Comparison of ENCODE assay signal across 17 cellular contexts in genomic region chr9:79809477-79809876, GRCh38.
"Had no signal": no experiment of that assay in that cellular context is flagged by ENCODE, and none has a peak within 500 bp of the region (broad histone marks: within the 10 kb centered on the region; RNA-seq: fewer than 3 reads in every experiment).

No MANE protein-coding gene starts in this region.

- H3K27ac ChIP-seq: lower lobe of right lung, suprapubic skin, transverse colon, vagina had no signal

- DNase-seq: activated CD4-positive, alpha-beta T cell treated with anti-CD3 and anti-CD28 coated beads for 48 hours; activated CD4-positive, CD25-positive, alpha-beta regulatory T cell; activated CD8-positive, alpha-beta T cell treated with anti-CD3 and anti-CD28 coated beads for 36 hours; activated naive CD4-positive, alpha-beta T cell; activated naive CD8-positive, alpha-beta T cell treated with anti-CD3 and anti-CD28 coated beads for 36 hours; activated T-cell treated with anti-CD3 and anti-CD28 coated beads, Interleukin-2, amount 50 U/mL, for 1 hour; amygdala; cortex of kidney; left colon; lower lobe of right lung; posterior cingulate gyrus; stimulated activated CD4-positive, alpha-beta T cell treated with anti-CD3 and anti-CD28 coated beads, Interleukin-2, amount 100 ng/mL, for 24 hours; T-cell; T1000; transverse colon had no signal

- H3K9me3 ChIP-seq: lower lobe of right lung, suprapubic skin, transverse colon, vagina had no signal

- H3K27me3 ChIP-seq: suprapubic skin, transverse colon, vagina had no signal

- H3K4me3 ChIP-seq: lower lobe of right lung, suprapubic skin, transverse colon, vagina had no signal

- H3K36me3 ChIP-seq: lower lobe of right lung, suprapubic skin, transverse colon, vagina had no signal
